Comparison of ENCODE assay signal across 23 cellular contexts in genomic region chr3:186923241-186923640, GRCh38. TPM values are rescaled to one million over a fixed set of nuclear protein-coding genes. Genes with fewer than 3 reads are reported as not detected.
DNase-seq lines count a peak whose midpoint lies in the region; ATAC-seq and TF ChIP-seq lines count a peak whose summit lies in the region.
"Had no signal": no experiment of that assay in that cellular context is flagged by ENCODE, and none has a peak within 500 bp of the region (broad histone marks: within the 10 kb centered on the region; RNA-seq: fewer than 3 reads in every experiment).

No MANE protein-coding gene starts in this region.

- no peaks in the 10 kb centered on the region for H3K36me3 Mint-ChIP-seq in activated CD8-positive, alpha-beta memory T cell treated with anti-CD3 and anti-CD28 coated beads, Interleukin-2, amount 10 ng/mL, durations not matched to agents 7 days and 5 days
- H3K36me3 Mint-ChIP-seq: CD8-positive, alpha-beta memory T cell had no signal

- peak overlapping the region; percentile 20 for H3K9ac ChIP-seq in mammary epithelial cell (ENCODE audit: insufficient read depth, low read length)

- H3K4me1 ChIP-seq in mammary epithelial cell (ENCODE audit: insufficient read depth, low read length), result peaks cover 13% of the 10 kb centered on the region

- no peaks in the 10 kb centered on the region for H3K79me2 ChIP-seq in mammary epithelial cell (ENCODE audit: insufficient read depth, low read length)

- dilution Hi-C loops in mammary epithelial cell (cut with HindIII; ENCODE audit: low sequenced_read_pairs), result no loop called here

- ATAC-seq in activated CD8-positive, alpha-beta memory T cell treated with anti-CD3 and anti-CD28 coated beads, Interleukin-2, amount 10 ng/mL, durations not matched to agents 7 days and 5 days, result no peak
- peak; percentile 9 for ATAC-seq in esophagus mucosa

- CTCF ChIA-PET in activated CD8-positive, alpha-beta memory T cell treated with anti-CD3 and anti-CD28 coated beads, Interleukin-2, amount 10 ng/mL, durations not matched to agents 7 days and 5 days (lab: Charles Lee), result interaction anchor here (1.2 kb wide), 1 partner anchor 73 kb away, joined by 3 read pairs; no protein-coding TSS in a partner anchor
- CTCF ChIA-PET in mammary epithelial cell (lab: Charles Lee; ENCODE audit: low non-redundant PET), result no interaction called here

- H3K36me3 ChIP-seq in mammary epithelial cell (ENCODE audit: insufficient read depth, low read length), result no peaks in the 10 kb centered on the region

- no peak overlapping the region for H3K4me3 ChIP-seq in mammary epithelial cell (replicated peaks in 1 of 3; ENCODE audit: insufficient read depth in 1 of 3, low read depth in 2 of 3, low read length in 3 of 3)

- intact Hi-C loops in mammary epithelial cell (cut with micrococcal nuclease), result loop anchor here (2.0 kb wide), 1 partner anchor 74 kb away; no protein-coding TSS in a partner anchor

- H3K27ac Mint-ChIP-seq in activated CD8-positive, alpha-beta memory T cell treated with anti-CD3 and anti-CD28 coated beads, Interleukin-2, amount 10 ng/mL, durations not matched to agents 7 days and 5 days, result no peak overlapping the region
- H3K27ac Mint-ChIP-seq: B cell; CD8-positive, alpha-beta memory T cell had no signal

- in situ Hi-C loops in mammary epithelial cell (cut with MboI; ENCODE audit: low sequenced_read_pairs in 2 of 2), result loop anchor here in 1 of 2 donors (10.0 kb wide), 1 partner anchor 68 kb away; no protein-coding TSS in a partner anchor

- H3K27ac ChIP-seq in mammary epithelial cell (ENCODE audit: insufficient read depth, low read depth, low read length), result peak overlapping the region; percentile 53
- H3K27ac ChIP-seq: 22Rv1, C4-2B had no signal

- H3K27me3 ChIP-seq in mammary epithelial cell (ENCODE audit: insufficient read depth, low read length), result no peaks in the 10 kb centered on the region

- H3K4me1 Mint-ChIP-seq in activated CD8-positive, alpha-beta memory T cell treated with anti-CD3 and anti-CD28 coated beads, Interleukin-2, amount 10 ng/mL, durations not matched to agents 7 days and 5 days, result peaks cover 2% of the 10 kb centered on the region

- TF ChIP-seq CTCF in mammary epithelial cell (conservative IDR thresholded peaks at IDR 0.05 in 1 of 2, IDR thresholded peaks at IDR 0.05 in 1 of 2; ENCODE audit: extremely low read depth in 1 of 2, insufficient read depth in 1 of 2, low read depth in 1 of 2, low read length in 2 of 2), result no peak

- H3K27me3 Mint-ChIP-seq in activated CD8-positive, alpha-beta memory T cell treated with anti-CD3 and anti-CD28 coated beads, Interleukin-2, amount 10 ng/mL, durations not matched to agents 7 days and 5 days, result no peaks in the 10 kb centered on the region
- H3K27me3 Mint-ChIP-seq: B cell had no signal

- H3K4me2 ChIP-seq in mammary epithelial cell (ENCODE audit: insufficient read depth, low read depth, low read length), result peak overlapping the region; percentile 65

- H3K4me3 Mint-ChIP-seq in activated CD8-positive, alpha-beta memory T cell treated with anti-CD3 and anti-CD28 coated beads, Interleukin-2, amount 10 ng/mL, durations not matched to agents 7 days and 5 days, result no peak overlapping the region
- H3K4me3 Mint-ChIP-seq: B cell; CD8-positive, alpha-beta memory T cell had no signal

- WGBS in mammary epithelial cell (ENCODE audit: low coverage, missing lambda C conversion rate), result 24% methylated on average over 3 of the region's 3 CpGs

- H3K9me3 Mint-ChIP-seq in activated CD8-positive, alpha-beta memory T cell treated with anti-CD3 and anti-CD28 coated beads, Interleukin-2, amount 10 ng/mL, durations not matched to agents 7 days and 5 days (ENCODE audit: low read depth), result no peaks in the 10 kb centered on the region
- H3K9me3 Mint-ChIP-seq: CD8-positive, alpha-beta memory T cell had no signal

- no peaks in the 10 kb centered on the region for H4K20me1 ChIP-seq in mammary epithelial cell (ENCODE audit: insufficient read depth, low read length)

- DNase-seq in activated CD8-positive, alpha-beta memory T cell treated with anti-CD3 and anti-CD28 coated beads for 24 hours, result peak; percentile 5
- no peak for DNase-seq in activated CD8-positive, alpha-beta memory T cell treated with anti-CD3 and anti-CD28 coated beads, Interleukin-2, amount 10 ng/mL, durations not matched to agents 7 days and 5 days
- peak; percentile 64 for DNase-seq in mammary epithelial cell
- no peak for DNase-seq in NCI-H1048 (lab: John Stamatoyannopoulos, UW)
- DNase-seq in GM19240 (ENCODE audit: insufficient read length, low spot score), result no peak
- no peak for DNase-seq in RKO (ENCODE audit: low spot score)
- DNase-seq: CD8-positive, alpha-beta memory T cell; DMS 273 treated with DMSO at 0.1 percent for 48 hours; DMS79 treated with DMSO at 0.1 percent for 48 hours; GF-D8; Kasumi-1; MV-4-11; NCI-H1105 treated with DMSO at 0.1 percent for 48 hours; NCI-H146; NCI-H2029; NCI-H446; NCI-H524 treated with DMSO at 0.1 percent for 48 hours; NCI-H774; SHP77 treated with DMSO at 0.1 percent for 48 hours had no signal

- no peaks in the 10 kb centered on the region for H3K9me3 ChIP-seq in mammary epithelial cell (replicated peaks; ENCODE audit: insufficient read depth, low read length)

- BruUV-seq in mammary epithelial cell (replicated peaks; lab: Mats Ljungman, UMichigan), result no TSS peak

- peak overlapping the region; percentile 60 for H2AFZ ChIP-seq in mammary epithelial cell (ENCODE audit: low read depth, low read length)

RNA-seq across cellular contexts. Expression of gene ST6GAL1, which starts 7.1 kb away (rescaled TPM):
- 100 to 1,000 TPM in 1 of 2 experiments, 10 to 100 TPM in 1; 77.9 to 102 TPM for total RNA-seq in activated CD8-positive, alpha-beta memory T cell treated with anti-CD3 and anti-CD28 coated beads, Interleukin-2, amount 10 ng/mL, durations not matched to agents 7 days and 5 days
- total RNA-seq in mammary epithelial cell (10 to 100 TPM; 21.8 to 22.6 TPM), esophagus mucosa (13.2 TPM)
- polyA plus RNA-seq in mammary epithelial cell, result 18.4 TPM
- polyA minus RNA-seq in mammary epithelial cell, result 32.2 TPM

Comparison
In these comparisons a context has a peak if more than half of its experiments do, and no peak if none do; other contexts are left out.
1. DNase-seq: peak in activated CD8-positive, alpha-beta memory T cell treated with anti-CD3 and anti-CD28 coated beads for 24 hours (single experiment) and mammary epithelial cell (single experiment); none in activated CD8-positive, alpha-beta memory T cell treated with anti-CD3 and anti-CD28 coated beads, Interleukin-2, amount 10 ng/mL, durations not matched to agents 7 days and 5 days (single experiment), NCI-H1048 (single experiment), GM19240 (single experiment) and RKO (single experiment).